Comparison of ENCODE assay signal across 18 cellular contexts in genomic region chr11:102479733-102480132, GRCh38. TPM values are rescaled to one million over a fixed set of nuclear protein-coding genes. Genes with fewer than 3 reads are reported as not detected.
"Had no signal": no experiment of that assay in that cellular context is flagged by ENCODE, and none has a peak within 500 bp of the region (broad histone marks: within the 10 kb centered on the region; RNA-seq: fewer than 3 reads in every experiment).

No MANE protein-coding gene starts in this region.

- H3K9me3 ChIP-seq: left lung, prostate gland, spleen, upper lobe of left lung had no signal

- H3K27ac ChIP-seq: cardiac muscle cell, left lung, prostate gland, spleen, upper lobe of left lung, WERI-Rb-1 had no signal

- DNase-seq: activated CD4-positive, CD25-positive, alpha-beta regulatory T cell treated with anti-CD3 and anti-CD28 coated beads, Interleukin-2, amount 50 U/mL, for 72 hours; activated naive CD8-positive, alpha-beta T cell treated with anti-CD3 and anti-CD28 coated beads for 36 hours; activated T-cell treated with anti-CD3 and anti-CD28 coated beads, Interleukin-2, amount 50 U/mL, for 1 hour; erythroblast; foreskin melanocyte; kidney glomerular epithelial cell; left lung; spleen; stimulated activated CD4-positive, alpha-beta T cell treated with anti-CD3 and anti-CD28 coated beads, Interleukin-4, amount 100 ng/mL, for 1 hour; stimulated activated naive CD8-positive, alpha-beta T cell treated with anti-CD3 and anti-CD28 coated beads, Interleukin-15, Interleukin-2, amounts not matched to agents 100 U/mL and 50 U/mL, for 24 hours; T-cell; upper lobe of left lung; WERI-Rb-1 had no signal

- H3K36me3 ChIP-seq: cardiac muscle cell, left lung, prostate gland, spleen, upper lobe of left lung, WERI-Rb-1 had no signal

- H3K4me1 ChIP-seq: prostate gland had no signal

- H3K27me3 ChIP-seq: cardiac muscle cell, left lung, spleen, upper lobe of left lung had no signal

- H3K4me3 ChIP-seq: cardiac muscle cell, left lung, lung, prostate gland, spleen, upper lobe of left lung had no signal

RNA-seq across cellular contexts. Expression of gene MMP7, which starts 50.8 kb away (rescaled TPM):
- total RNA-seq: activated naive CD8-positive, alpha-beta T cell treated with anti-CD3 and anti-CD28 coated beads for 36 hours; cardiac muscle cell; natural killer cell treated with Interleukin-12 subunit alpha and Interleukin-12 subunit beta and Interleukin-15 and Interleukin-18, amount 100 ng/mL, for 72 hours; osteocyte had no signal
- polyA plus RNA-seq: cardiac muscle cell had no signal
